ENCODE assay signal across 16 cellular contexts in genomic region chr1:16474891-16475290, GRCh38. TPM values are rescaled to one million over a fixed set of nuclear protein-coding genes. Genes with fewer than 3 reads are reported as not detected.
DNase-seq lines count a peak whose midpoint lies in the region; ATAC-seq, FAIRE-seq and TF ChIP-seq lines count a peak whose summit lies in the region.
"Not testable (repeated sequence)": the region's sequence is repeated elsewhere in the genome, so short reads cannot be mapped to it uniquely, and the experiment has no call there.
"Had no signal": no experiment of that assay in that cellular context is flagged by ENCODE, and none has a peak within 500 bp of the region (broad histone marks: within the 10 kb centered on the region; RNA-seq: fewer than 3 reads in every experiment).

No MANE protein-coding gene starts in this region.

- H2AK5ac ChIP-seq in H9 (ENCODE audit: insufficient read length, low read length), result not testable (repeated sequence)

- not testable (repeated sequence) for H3K9me2 ChIP-seq in DOHH2 (replicated peaks; ENCODE audit: control insufficient read depth, low read length)

- not testable (repeated sequence) for H3K9ac ChIP-seq in H9 (ENCODE audit: extremely low read depth, insufficient read length, low read length); K562 (ENCODE audit: insufficient read depth in 1 of 2, low read depth in 2 of 2, low read length in 2 of 2); neural progenitor cell

- H2AFZ ChIP-seq in H9 (ENCODE audit: low read length); K562 (ENCODE audit: low read depth, low read length); neural progenitor cell (replicated peaks): not testable (repeated sequence)

- TF ChIP-seq RAD21 in K562 (CRISPR knock-in tag; conservative IDR thresholded peaks at IDR 0.05 in 1 of 2, IDR thresholded peaks at IDR 0.05 in 1 of 2), result peak; percentile 6 to 56; a peak in 2 of 4 replicates

- not testable (repeated sequence) for H3K4me1 Mint-ChIP-seq in H9, neural progenitor cell

- H4K91ac ChIP-seq in H9 (ENCODE audit: insufficient read length, low read depth, low read length), result not testable (repeated sequence)

- not testable (repeated sequence) for TF ChIP-seq POLR2A in NB4 (IDR thresholded peaks at IDR 0.05; ENCODE audit: extremely low read depth, insufficient read length); K562 (conservative IDR thresholded peaks at IDR 0.05)

- not testable (repeated sequence) for H3K56ac ChIP-seq in H9 (ENCODE audit: insufficient read length, low read depth, low read length)

- H4K8ac ChIP-seq in H9 (replicated peaks; ENCODE audit: insufficient read length, low read depth, low read length), result not testable (repeated sequence)

- H3K9me1 ChIP-seq in K562 (ENCODE audit: control insufficient read depth, insufficient read depth, low read length), result not testable (repeated sequence)

- not testable (repeated sequence) for H3K27me3 ChIP-seq in DOHH2 (ENCODE audit: control insufficient read depth, low read length); H9 (ENCODE audit: insufficient read depth, low read length); K562 (ENCODE audit: control insufficient read depth in 2 of 2, insufficient read depth in 2 of 2, low read length in 2 of 2); neural progenitor cell

- not testable (repeated sequence) for H3K9me3 ChIP-seq in DOHH2 (ENCODE audit: control insufficient read depth, insufficient read depth, low read length); H9 (ENCODE audit: control insufficient read depth, low read depth, low read length); K562 (replicated peaks; ENCODE audit: control insufficient read depth, insufficient read depth, low read depth, low read length); neural progenitor cell (ENCODE audit: low read depth)

- not testable (repeated sequence) for H3K4me3 ChIP-seq in DOHH2 (ENCODE audit: low read length); NB4 (ENCODE audit: low read depth, low read length); K562; foreskin fibroblast (ENCODE audit: low read depth in 1 of 2, low read length in 2 of 2); neural progenitor cell

- H3K23me2 ChIP-seq in H9 (ENCODE audit: insufficient read length, low read depth, low read length, poor library complexity, severe bottlenecking), result not testable (repeated sequence)

- not testable (repeated sequence) for H4K5ac ChIP-seq in H9 (ENCODE audit: insufficient read length, low read depth, low read length)

- not testable (repeated sequence) for TF ChIP-seq EP300 in K562 (IDR thresholded peaks at IDR 0.05; ENCODE audit: low read length)

- H3K79me1 ChIP-seq in H9 (ENCODE audit: insufficient read depth, low read depth, low read length, poor library complexity, severe bottlenecking), result not testable (repeated sequence)

- H3K79me2 ChIP-seq in DOHH2 (ENCODE audit: control insufficient read depth, low read length); H9 (ENCODE audit: insufficient read depth, low read length); K562 (ENCODE audit: control insufficient read depth, insufficient read depth, low read length); neural progenitor cell (ENCODE audit: low read depth): not testable (repeated sequence)

- not testable (repeated sequence) for H2BK15ac ChIP-seq in H9 (ENCODE audit: low read depth, low read length)

- not testable (repeated sequence) for H3K23ac ChIP-seq in H9 (ENCODE audit: insufficient read length, low read depth, low read length)

- H2BK20ac ChIP-seq in H9 (ENCODE audit: low read depth, low read length, poor library complexity, severe bottlenecking), result not testable (repeated sequence)

- H2BK120ac ChIP-seq in H9 (ENCODE audit: low read depth, low read length, poor library complexity, severe bottlenecking), result not testable (repeated sequence)

- not testable (repeated sequence) for H3K36me3 ChIP-seq in DOHH2 (ENCODE audit: control insufficient read depth, low read length); K562 (ENCODE audit: control insufficient read depth, insufficient read depth, low read length); neural progenitor cell

- WGBS in H9 (ENCODE audit: extremely low coverage, insufficient read length, low lambda C conversion rate), result no CpG with 5 or more reads among the region's 2 CpGs
- 95% methylated on average over 1 of the region's 2 CpGs for WGBS in K562 (ENCODE audit: insufficient coverage, low coverage, missing lambda C conversion rate)

- TF ChIP-seq CTCF in DOHH2 (IDR thresholded peaks at IDR 0.05; ENCODE audit: low read depth, low read length, poor library complexity, severe bottlenecking) (peak; percentile 37), H9 (conservative IDR thresholded peaks at IDR 0.05) (peak; percentile 66), NB4 (IDR thresholded peaks at IDR 0.05; ENCODE audit: low read depth, low read length) (peak; percentile 11), K562 (IDR thresholded peaks at IDR 0.05 in 2 of 3, conservative IDR thresholded peaks at IDR 0.05 in 1 of 3; ENCODE audit: insufficient read depth in 2 of 3, low read depth in 1 of 3, low read length in 3 of 3) (peak; percentile 43 to 87 (median 71); a peak in 5 of 6 replicates), foreskin fibroblast (IDR thresholded peaks at IDR 0.05; ENCODE audit: low read depth, low read length) (peak; percentile 2), neural progenitor cell (IDR thresholded peaks at IDR 0.05) (peak; percentile 32)

- not testable (repeated sequence) for H3K4me1 ChIP-seq in DOHH2 (ENCODE audit: control insufficient read depth, low read length); H9 (ENCODE audit: insufficient read depth, low read length); neural progenitor cell
- peaks cover 0 to 14% of the 10 kb centered on the region in 2 experiments; a peak in 1 of 5 replicates for H3K4me1 ChIP-seq in K562 (replicated peaks in 1 of 2; ENCODE audit: control insufficient read depth in 2 of 2, insufficient read depth in 2 of 2, low read length in 2 of 2)

- ATAC-seq in K562, result peak; percentile 94

- not testable (repeated sequence) for H3K18ac ChIP-seq in H9 (ENCODE audit: insufficient read length, low read depth, low read length)

- H3K27me3 Mint-ChIP-seq in H9 (ENCODE audit: low read depth); neural progenitor cell (ENCODE audit: insufficient read depth, low read depth): not testable (repeated sequence)

- intact Hi-C loops in K562 (cut with micrococcal nuclease), result not testable (repeated sequence)

- H2BK5ac ChIP-seq in H9 (ENCODE audit: insufficient read length, low read length), result not testable (repeated sequence)

- H3K27ac ChIP-seq in DOHH2 (ENCODE audit: low read depth, low read length); H9 (ENCODE audit: insufficient read length, low read depth, low read length); K562 (ENCODE audit: extremely low read depth, low read depth, low read length); neural progenitor cell: not testable (repeated sequence)

- H2BK12ac ChIP-seq in H9 (ENCODE audit: insufficient read length, low read depth, low read length), result not testable (repeated sequence)

- not testable (repeated sequence) for H3K4ac ChIP-seq in H9 (ENCODE audit: low read depth, low read length)

- H3K9me3 Mint-ChIP-seq in H9, neural progenitor cell: not testable (repeated sequence)

- not testable (repeated sequence) for DNase-seq in H9, foreskin fibroblast
- DNase-seq in NB4 (ENCODE audit: low read depth), result peak; percentile 21
- DNase-seq in SK-MEL-5 (ENCODE audit: low read depth, low spot score), result peak; percentile 29
- DNase-seq in K562 (ENCODE audit: extremely low read depth in 1 of 4, low spot score in 3 of 4), result peak; percentile 54 to 69 (median 64)
- DNase-seq in neural progenitor cell (ENCODE audit: low spot score), result peak; percentile 26

- H3K4me2 ChIP-seq in DOHH2 (ENCODE audit: low read length); H9 (ENCODE audit: insufficient read depth, insufficient read length, low read length); K562 (ENCODE audit: insufficient read depth, low read length); neural progenitor cell: not testable (repeated sequence)

- not testable (repeated sequence) for H3F3A ChIP-seq in DOHH2 (ENCODE audit: control insufficient read depth, insufficient read depth); neural progenitor cell (ENCODE audit: low read depth)

- H3K4me3 Mint-ChIP-seq in H9, neural progenitor cell: not testable (repeated sequence)

- not testable (repeated sequence) for H3K14ac ChIP-seq in H9 (ENCODE audit: insufficient read depth, low read length)

- H3K27ac Mint-ChIP-seq in H9, result peak overlapping the region in 1 of 3 experiments; percentile 59; a peak in 1 of 7 replicates
- H3K27ac Mint-ChIP-seq in neural progenitor cell, result not testable (repeated sequence)

- not testable (repeated sequence) for FAIRE-seq in K562 (lab: Jason Lieb, UNC)

- BruUV-seq in K562 (replicated peaks; lab: Mats Ljungman, UMichigan), result not testable (repeated sequence)

- POLR2A ChIA-PET in K562 (lab: Yijun Ruan, JAX), result interaction anchor here (1.2 kb wide), 2 partner anchors 10 to 34 kb away, joined by 3 to 4 read pairs; partner anchors contain the start of gene NECAP2

- in situ Hi-C loops in SK-MEL-5 (cut with HindIII; ENCODE audit: low pct_unique_long_range_greater_than_20kb, low sequenced_read_pairs); K562 (cut with MboI): not testable (repeated sequence)

- CTCF ChIA-PET in K562 (lab: Yijun Ruan, JAX; ENCODE audit: low intra/inter-chr PET ratio), result interaction anchor here (0.6 kb wide), 1 partner anchor 477 kb away, joined by 4 read pairs; no protein-coding TSS in a partner anchor

- not testable (repeated sequence) for H3T11ph ChIP-seq in H9 (ENCODE audit: low read length)

- H4K20me1 ChIP-seq in DOHH2 (ENCODE audit: control insufficient read depth, insufficient read depth, low read depth, low read length); H9 (ENCODE audit: control insufficient read depth, insufficient read depth, insufficient read length); K562 (replicated peaks; ENCODE audit: control insufficient read depth, insufficient read depth, low read length); neural progenitor cell (ENCODE audit: low read depth): not testable (repeated sequence)

- peaks cover 6 to 46% (median 35%) of the 10 kb centered on the region in 3 experiments for H3K36me3 Mint-ChIP-seq in H9 (ENCODE audit: insufficient read depth in 1 of 3, low read depth in 3 of 3)
- H3K36me3 Mint-ChIP-seq in neural progenitor cell, result peaks cover 12% of the 10 kb centered on the region

RNA-seq across cellular contexts. Expression of gene NECAP2, which starts 34.4 kb away (rescaled TPM):
- 31.7 and 33.2 TPM in 2 replicates for total RNA-seq in H9 (2021)
- 36.2 and 40.7 TPM in 2 replicates for total RNA-seq in SK-MEL-5 (2014; rRNA removed; shearing (Covaris generic))
- 23.4 and 23.7 TPM in 2 replicates for polyA plus RNA-seq in SK-MEL-5 (2015; cell fraction: cytosol; rRNA removed)
- 15.2 and 29.4 TPM in 2 replicates for polyA plus RNA-seq in SK-MEL-5 (2015; cell fraction: nucleus; rRNA removed)
- 80.1 and 150 TPM in 2 replicates for total RNA-seq in K562 (2011; cell fraction: chromatin; rRNA removed; ENCODE audit: low replicate concordance)
- 98.0 and 100 TPM in 2 replicates for total RNA-seq in K562 (2011; cell fraction: nucleolus; rRNA removed)
- 86.6 and 88.1 TPM in 2 replicates for total RNA-seq in K562 (2011; cell fraction: nucleoplasm; rRNA removed)
- total RNA-seq in K562 (2014; rRNA removed), result 82.8 and 105 TPM in 2 replicates
- 58.6 and 62.1 TPM in 2 replicates for total RNA-seq in K562 (2014; rRNA removed; fragmentation: Illumina TruSeq; extraction: Trizol)
- total RNA-seq in K562 (2015; rRNA removed; fragmentation: Illumina TruSeq; extraction: Trizol), result 77.6 and 79.2 TPM in 2 replicates
- 71.9 and 72.5 TPM in 2 replicates for total RNA-seq in K562 (2021)
- polyA plus RNA-seq in K562 (2011; rRNA removed), result 81.8 and 85.4 TPM in 2 replicates
- polyA plus RNA-seq in K562 (2011; cell fraction: cytosol; rRNA removed), result 92.3 and 104 TPM in 2 replicates
- 65.6 and 71.5 TPM in 2 replicates for polyA plus RNA-seq in K562 (2011; cell fraction: nucleus; rRNA removed)
- polyA plus RNA-seq in K562 (2012), result 75.2 and 79.0 TPM in 2 replicates
- polyA plus RNA-seq in K562 (2014; fragmentation: Illumina TruSeq; extraction: Trizol), result 92.9 and 93.7 TPM in 2 replicates
- 10 to 100 TPM; 22.7 to 30.6 TPM for polyA plus RNA-seq in K562 (2014; fragmentation: Nextera tagmentation; extraction: Ambion mirVana)
- 107 and 118 TPM in 2 replicates for polyA plus RNA-seq in K562 (2014; rRNA removed)
- polyA minus RNA-seq in K562 (2011; rRNA and poly(A)+ RNA removed), result 70.5 and 74.7 TPM in 2 replicates
- polyA minus RNA-seq in K562 (2011; cell fraction: cytosol; rRNA and poly(A)+ RNA removed), result 45.0 and 45.3 TPM in 2 replicates
- 31.8 and 51.9 TPM in 2 replicates for polyA minus RNA-seq in K562 (2011; cell fraction: nucleus; rRNA and poly(A)+ RNA removed)
- total RNA-seq in neural progenitor cell (ENCODE audit: low replicate concordance), result 46.6 and 51.0 TPM in 2 replicates

RNA-seq across cellular contexts. Expression of gene SPATA21, which starts 37.7 kb away (rescaled TPM):
- total RNA-seq in H9 (2021) (0.07 TPM in 1 of 2 replicates, not detected in the other), K562 (2014; rRNA removed) (0.08 TPM in 1 of 2 replicates, not detected in the other), K562 (2014; rRNA removed; fragmentation: Illumina TruSeq; extraction: Trizol) (0.11 and 0.13 TPM in 2 replicates), K562 (2015; rRNA removed; fragmentation: Illumina TruSeq; extraction: Trizol) (0.11 TPM in 1 of 2 replicates, not detected in the other), K562 (2021) (0.13 TPM in 1 of 2 replicates, not detected in the other), neural progenitor cell (ENCODE audit: low replicate concordance) (not detected in 2 replicates)
- 0.08 TPM in 1 of 2 replicates, not detected in the other for total RNA-seq in SK-MEL-5 (2014; rRNA removed; shearing (Covaris generic))
- polyA plus RNA-seq in SK-MEL-5 (2015; cell fraction: cytosol; rRNA removed), result not detected in 2 replicates
- polyA plus RNA-seq in SK-MEL-5 (2015; cell fraction: nucleus; rRNA removed), result not detected in 2 replicates
- 0.19 and 0.77 TPM in 2 replicates for total RNA-seq in K562 (2011; cell fraction: chromatin; rRNA removed; ENCODE audit: low replicate concordance)
- 0.33 and 0.53 TPM in 2 replicates for total RNA-seq in K562 (2011; cell fraction: nucleolus; rRNA removed)
- 0.22 TPM in 1 of 2 replicates, not detected in the other for total RNA-seq in K562 (2011; cell fraction: nucleoplasm; rRNA removed)
- polyA plus RNA-seq in K562 (2011; rRNA removed) (0.04 and 0.17 TPM in 2 replicates), K562 (2014; fragmentation: Illumina TruSeq; extraction: Trizol) (0.15 TPM in 1 of 2 replicates, not detected in the other), K562 (2014; fragmentation: Nextera tagmentation; extraction: Ambion mirVana) (under 1 TPM in 1 of 2 experiments, not detected in 1; 0.10 TPM), K562 (2014; rRNA removed) (0.28 and 0.36 TPM in 2 replicates)
- polyA plus RNA-seq in K562 (2011; cell fraction: cytosol; rRNA removed), result 0.07 and 0.25 TPM in 2 replicates
- polyA plus RNA-seq in K562 (2011; cell fraction: nucleus; rRNA removed), result 0.17 and 0.87 TPM in 2 replicates
- polyA plus RNA-seq in K562 (2012), result 0.12 and 0.26 TPM in 2 replicates
- not detected in 2 replicates for polyA minus RNA-seq in K562 (2011; rRNA and poly(A)+ RNA removed)
- not detected in 2 replicates for polyA minus RNA-seq in K562 (2011; cell fraction: cytosol; rRNA and poly(A)+ RNA removed)
- polyA minus RNA-seq in K562 (2011; cell fraction: nucleus; rRNA and poly(A)+ RNA removed), result not detected in 2 replicates
- total RNA-seq: activated CD4-positive, alpha-beta T cell treated with anti-CD3 and anti-CD28 coated beads, Interleukin-2, amount 10 ng/mL, durations not matched to agents 24 days and 14 days; activated T-cell treated with anti-CD3 and anti-CD28 coated beads, Interleukin-2, amount 50 U/mL, for 4 hours; breast epithelium; CD8-positive, alpha-beta memory T cell; lung microvascular endothelial cell; RPMI7951; sigmoid colon; T-helper 2 cell treated with Interferon-gamma antibody and Interleukin-4, amounts not matched to agents 100 ng/mL and 5 ng/mL, for 36 hours had no signal
- polyA plus RNA-seq: CD8-positive, alpha-beta memory T cell; IgD-negative memory B cell had no signal

RNA-seq across cellular contexts. Expression of gene RNU1-1, which starts 39.2 kb away (rescaled TPM):
- total RNA-seq in H9 (2021), result 1,874 and 2,051 TPM in 2 replicates
- under 0.01 TPM in 1 of 2 replicates, not detected in the other for total RNA-seq in SK-MEL-5 (2014; rRNA removed; shearing (Covaris generic))
- polyA plus RNA-seq in SK-MEL-5 (2015; cell fraction: cytosol; rRNA removed), result not detected in 2 replicates
- polyA plus RNA-seq in SK-MEL-5 (2015; cell fraction: nucleus; rRNA removed), result not detected in 2 replicates
- under 0.01 TPM in 2 replicates for total RNA-seq in K562 (2011; cell fraction: chromatin; rRNA removed; ENCODE audit: low replicate concordance)
- under 0.01 and 21,200 TPM in 2 replicates for total RNA-seq in K562 (2011; cell fraction: nucleolus; rRNA removed)
- total RNA-seq in K562 (2011; cell fraction: nucleoplasm; rRNA removed), result under 0.01 and 24,158 TPM in 2 replicates
- total RNA-seq in K562 (2014; rRNA removed), result under 0.01 TPM in 2 replicates
- total RNA-seq in K562 (2014; rRNA removed; fragmentation: Illumina TruSeq; extraction: Trizol), result 28,565 and 32,823 TPM in 2 replicates
- total RNA-seq in K562 (2015; rRNA removed; fragmentation: Illumina TruSeq; extraction: Trizol), result 20,456 and 27,045 TPM in 2 replicates
- 2,231 and 2,538 TPM in 2 replicates for total RNA-seq in K562 (2021)
- 83.9 TPM in 1 of 2 replicates, not detected in the other for polyA plus RNA-seq in K562 (2011; rRNA removed)
- under 0.01 TPM in 1 of 2 replicates, not detected in the other for polyA plus RNA-seq in K562 (2011; cell fraction: cytosol; rRNA removed)
- polyA plus RNA-seq in K562 (2011; cell fraction: nucleus; rRNA removed), result under 0.01 and 1,424 TPM in 2 replicates
- polyA plus RNA-seq in K562 (2012), result 25.1 TPM in 1 of 2 replicates, not detected in the other
- polyA plus RNA-seq in K562 (2014; fragmentation: Illumina TruSeq; extraction: Trizol), result not detected in 2 replicates
- 1 to 10 TPM in 1 of 2 experiments, not detected in 1; 3.0 TPM for polyA plus RNA-seq in K562 (2014; fragmentation: Nextera tagmentation; extraction: Ambion mirVana)
- polyA plus RNA-seq in K562 (2014; rRNA removed), result not detected in 2 replicates
- polyA minus RNA-seq in K562 (2011; rRNA and poly(A)+ RNA removed), result 10,756 and 20,531 TPM in 2 replicates
- 58,964 and 66,171 TPM in 2 replicates for polyA minus RNA-seq in K562 (2011; cell fraction: cytosol; rRNA and poly(A)+ RNA removed)
- 66,769 and 85,880 TPM in 2 replicates for polyA minus RNA-seq in K562 (2011; cell fraction: nucleus; rRNA and poly(A)+ RNA removed)
- total RNA-seq in neural progenitor cell (ENCODE audit: low replicate concordance), result under 0.01 TPM in 2 replicates
- polyA plus RNA-seq: CD8-positive, alpha-beta memory T cell; IgD-negative memory B cell; sigmoid colon had no signal

Comparison
In these comparisons a context has a peak if more than half of its experiments do, and no peak if none do; other contexts are left out.
1. CTCF ChIP-seq: peak in every context shown above with its lines; median percentile 71 in K562; 66 in H9; 37 in DOHH2; 32 in neural progenitor cell; 11 in NB4; 2 in foreskin fibroblast.